20 cellular contexts compared by ENCODE assay signal in the genomic region with DNA sequence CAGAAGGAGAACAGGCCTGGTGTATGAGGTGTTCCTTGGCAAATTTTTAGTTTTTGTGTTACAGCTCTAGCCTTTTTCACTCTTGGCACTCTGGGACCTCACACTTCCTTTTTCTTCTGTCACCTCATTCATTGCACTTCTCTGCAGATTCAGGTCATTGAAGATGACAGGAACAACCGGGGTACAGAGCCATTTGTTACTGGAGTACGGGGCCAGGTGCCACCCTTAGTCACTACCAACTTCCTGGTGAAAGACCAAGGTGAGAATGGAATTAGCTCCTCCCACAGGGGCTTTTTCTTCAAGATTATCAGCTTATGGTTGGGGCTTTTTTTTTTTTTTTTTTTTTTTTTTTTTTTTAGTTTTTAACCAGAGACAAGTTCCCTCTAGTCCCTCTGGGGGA. TPM values are rescaled to one million over a fixed set of nuclear protein-coding genes. Genes with fewer than 3 reads are reported as not detected.
A peak's percentile ranks its signal among the peaks of the same experiment; 100 is the strongest.
DNase-seq lines count a peak whose midpoint lies in the region; ATAC-seq and TF ChIP-seq lines count a peak whose summit lies in the region.
"Had no signal": no experiment of that assay in that cellular context is flagged by ENCODE, and none has a peak within 500 bp of the region (broad histone marks: within the 10 kb centered on the region; RNA-seq: fewer than 3 reads in every experiment).

No MANE protein-coding gene starts in this region.

- no peaks in the 10 kb centered on the region for H3K4me1 ChIP-seq in smooth muscle cell (ENCODE audit: low read depth)
- H3K4me1 ChIP-seq: ascending aorta, colonic mucosa had no signal

- peaks cover 17% of the 10 kb centered on the region for H3K36me3 ChIP-seq in smooth muscle cell (ENCODE audit: low read depth)

- DNase-seq in activated T-cell treated with anti-CD3 and anti-CD28 coated beads, Interleukin-2, amount 50 U/mL, for 4 hours, result no peak
- no peak for DNase-seq in activated T-cell treated with anti-CD3 and anti-CD28 coated beads, Interleukin-2, amount 50 U/mL, for 1 hour
- DNase-seq in central memory CD8-positive, alpha-beta T cell (ENCODE audit: low spot score in 2 of 2), result peak in 1 of 2 donors; percentile 32
- no peak for DNase-seq in smooth muscle cell (lab: John Stamatoyannopoulos, UW; ENCODE audit: unreplicated experiment)
- DNase-seq: activated effector memory CD4-positive, alpha-beta T cell treated with Interleukin-2 at 50 U/mL for 16 hours; colonic mucosa; DND-41; left ventricle myocardium inferior; NCI-H1417; NCI-H748 treated with DMSO at 0.1 percent for 48 hours; posterior cingulate gyrus; small intestine; upper lobe of left lung had no signal

- peak overlapping the region in 2 of 3 donors; percentile 5 to 85 for H3K27ac Mint-ChIP-seq in IgD-negative memory B cell
- H3K27ac Mint-ChIP-seq in central memory CD8-positive, alpha-beta T cell (ENCODE audit: low read depth), result peak overlapping the region; percentile 92

- no peak overlapping the region for H3K9ac ChIP-seq in smooth muscle cell (ENCODE audit: low read depth)

- H3F3A ChIP-seq in smooth muscle cell (ENCODE audit: low read depth), result peaks cover 8% of the 10 kb centered on the region

- peaks cover 11% of the 10 kb centered on the region for H3K79me2 ChIP-seq in smooth muscle cell (ENCODE audit: low read depth)

- peak; percentile 23 to 33 for ATAC-seq in activated T-cell treated with anti-CD3 and anti-CD28 coated beads, Interleukin-2, amount 50 U/mL, for 4 hours
- no peak for ATAC-seq in central memory CD8-positive, alpha-beta T cell (replicated peaks; ENCODE audit: extremely low read depth, poor library complexity, severe bottlenecking)
- ATAC-seq in GM19023 (IDR thresholded peaks at IDR 0.05; ENCODE audit: unreplicated experiment) (no peak), GM19395 (IDR thresholded peaks at IDR 0.05; ENCODE audit: unreplicated experiment) (no peak), GM18520 (IDR thresholded peaks at IDR 0.05; ENCODE audit: unreplicated experiment) (no peak)

- H3K4me2 ChIP-seq in smooth muscle cell, result no peak overlapping the region

- WGBS in smooth muscle cell (ENCODE audit: low lambda C conversion rate), result 98% methylated on average over 2 of the region's 2 CpGs

- no peaks in the 10 kb centered on the region for H3K9me3 ChIP-seq in smooth muscle cell (replicated peaks; ENCODE audit: low read depth)
- H3K9me3 ChIP-seq: ascending aorta, colonic mucosa, left ventricle myocardium inferior, upper lobe of left lung had no signal

- H4K20me1 ChIP-seq in smooth muscle cell (ENCODE audit: low read depth), result peaks cover 55% of the 10 kb centered on the region

- H3K4me3 ChIP-seq in smooth muscle cell, result no peak overlapping the region
- H3K4me3 ChIP-seq: ascending aorta, colonic mucosa, left ventricle myocardium inferior, SK-N-MC, upper lobe of left lung had no signal

- H2AFZ ChIP-seq in smooth muscle cell (ENCODE audit: low read depth), result no peak overlapping the region

- peaks cover 65% of the 10 kb centered on the region for H3K36me3 Mint-ChIP-seq in activated T-cell treated with anti-CD3 and anti-CD28 coated beads, Interleukin-2, amount 50 U/mL, for 4 hours (ENCODE audit: insufficient read depth)
- H3K36me3 Mint-ChIP-seq in IgD-negative memory B cell, result peaks cover 13% of the 10 kb centered on the region
- H3K36me3 Mint-ChIP-seq in central memory CD8-positive, alpha-beta T cell (ENCODE audit: insufficient read depth), result peaks cover 72% of the 10 kb centered on the region

- no peaks in the 10 kb centered on the region for H3K9me3 Mint-ChIP-seq in activated T-cell treated with anti-CD3 and anti-CD28 coated beads, Interleukin-2, amount 50 U/mL, for 4 hours
- H3K9me3 Mint-ChIP-seq in IgD-negative memory B cell, result no peaks in the 10 kb centered on the region
- no peaks in the 10 kb centered on the region for H3K9me3 Mint-ChIP-seq in central memory CD8-positive, alpha-beta T cell

- H3K4me3 Mint-ChIP-seq in activated T-cell treated with anti-CD3 and anti-CD28 coated beads, Interleukin-2, amount 50 U/mL, for 4 hours, result no peak overlapping the region
- H3K4me3 Mint-ChIP-seq in IgD-negative memory B cell, result peak overlapping the region in 1 of 4 donors; percentile 12
- H3K4me3 Mint-ChIP-seq in central memory CD8-positive, alpha-beta T cell, result peak overlapping the region; percentile 43

- H3K4me1 Mint-ChIP-seq in activated T-cell treated with anti-CD3 and anti-CD28 coated beads, Interleukin-2, amount 50 U/mL, for 4 hours (ENCODE audit: low read depth), result peaks cover 44% of the 10 kb centered on the region
- H3K4me1 Mint-ChIP-seq in IgD-negative memory B cell, result peaks cover 9 to 17% (median 17%) of the 10 kb centered on the region in 3 donors
- peaks cover 68% of the 10 kb centered on the region for H3K4me1 Mint-ChIP-seq in central memory CD8-positive, alpha-beta T cell

- H3K27ac ChIP-seq in smooth muscle cell (ENCODE audit: low read depth), result peak overlapping the region; percentile 70
- H3K27ac ChIP-seq: ascending aorta, C4-2B, colonic mucosa, left ventricle myocardium inferior, SK-N-MC, upper lobe of left lung had no signal

- H3K27me3 Mint-ChIP-seq in activated T-cell treated with anti-CD3 and anti-CD28 coated beads, Interleukin-2, amount 50 U/mL, for 4 hours (ENCODE audit: low read depth), result no peaks in the 10 kb centered on the region
- H3K27me3 Mint-ChIP-seq in IgD-negative memory B cell, result no peaks in the 10 kb centered on the region
- no peaks in the 10 kb centered on the region for H3K27me3 Mint-ChIP-seq in central memory CD8-positive, alpha-beta T cell

- TF ChIP-seq CTCF in smooth muscle cell (IDR thresholded peaks at IDR 0.05; ENCODE audit: borderline replicate concordance, insufficient read depth, poor library complexity, severe bottlenecking), result no peak

- H3K27me3 ChIP-seq in smooth muscle cell (ENCODE audit: low read depth), result no peaks in the 10 kb centered on the region
- H3K27me3 ChIP-seq: ascending aorta, colonic mucosa, upper lobe of left lung had no signal

RNA-seq across cellular contexts. Expression of gene CHCHD1, which starts 18.5 kb away (rescaled TPM):
- 10 to 100 TPM; 34.7 to 35.9 (median 35.9) TPM for total RNA-seq in activated T-cell treated with anti-CD3 and anti-CD28 coated beads, Interleukin-2, amount 50 U/mL, for 4 hours
- polyA plus RNA-seq in IgD-negative memory B cell (54.4 TPM), smooth muscle cell (67.8 and 68.3 TPM in 2 replicates)
- 51.7 and 65.9 TPM in 2 replicates for total RNA-seq in smooth muscle cell

RNA-seq across cellular contexts. Expression of gene SEC24C, which starts 19.2 kb away (rescaled TPM):
- total RNA-seq in activated T-cell treated with anti-CD3 and anti-CD28 coated beads, Interleukin-2, amount 50 U/mL, for 4 hours, result 100 to 1,000 TPM; 101 to 109 (median 107) TPM
- polyA plus RNA-seq in IgD-negative memory B cell (31.8 TPM), smooth muscle cell (36.4 and 41.5 TPM in 2 replicates)
- total RNA-seq in smooth muscle cell, result 50.3 and 54.7 TPM in 2 replicates

RNA-seq across cellular contexts. Expression of gene ZSWIM8, which starts 22.1 kb away (rescaled TPM):
- 10 to 100 TPM; 31.3 to 41.2 (median 40.5) TPM for total RNA-seq in activated T-cell treated with anti-CD3 and anti-CD28 coated beads, Interleukin-2, amount 50 U/mL, for 4 hours
- polyA plus RNA-seq in IgD-negative memory B cell (15.2 TPM), smooth muscle cell (48.3 and 66.9 TPM in 2 replicates)
- 44.8 and 83.9 TPM in 2 replicates for total RNA-seq in smooth muscle cell

RNA-seq across cellular contexts. Expression of gene NDST2, which starts 48.1 kb away (rescaled TPM):
- total RNA-seq in activated T-cell treated with anti-CD3 and anti-CD28 coated beads, Interleukin-2, amount 50 U/mL, for 4 hours, result 10 to 100 TPM; 51.1 to 67.1 (median 58.7) TPM
- 21.4 TPM for polyA plus RNA-seq in IgD-negative memory B cell
- 12.4 and 13.3 TPM in 2 replicates for total RNA-seq in smooth muscle cell
- polyA plus RNA-seq in smooth muscle cell, result 11.1 and 15.2 TPM in 2 replicates

Comparison
In these comparisons a context has a peak if more than half of its experiments do, and no peak if none do; other contexts are left out.
1. ATAC-seq: peak in activated T-cell treated with anti-CD3 and anti-CD28 coated beads, Interleukin-2, amount 50 U/mL, for 4 hours (2 of 2); none in central memory CD8-positive, alpha-beta T cell (single experiment), GM19023 (single experiment), GM19395 (single experiment) and GM18520 (single experiment).